In the genomic region with DNA sequence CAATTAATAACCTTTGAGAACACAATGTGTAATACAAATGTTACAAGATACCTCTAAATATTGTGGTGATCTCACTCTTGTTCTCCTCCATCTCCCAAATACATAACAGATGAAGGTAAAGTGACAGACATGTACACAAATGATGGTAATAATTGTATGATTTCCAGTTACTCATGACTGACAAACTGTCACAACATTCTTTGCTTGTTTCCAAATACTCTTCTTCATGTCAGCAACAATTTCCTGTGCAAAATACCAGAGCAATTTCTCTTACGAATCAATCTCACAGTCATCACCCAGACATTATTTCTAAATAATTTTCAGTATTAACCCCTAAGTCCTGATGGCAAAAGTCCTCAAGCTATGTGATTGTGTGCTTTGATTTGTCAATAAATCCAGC, we compare ENCODE assay signal across 22 cellular contexts.
"Had no signal": no experiment of that assay in that cellular context is flagged by ENCODE, and none has a peak within 500 bp of the region (broad histone marks: within the 10 kb centered on the region; RNA-seq: fewer than 3 reads in every experiment).

No MANE protein-coding gene starts in this region.

- DNase-seq: activated CD4-positive, alpha-beta T cell treated with anti-CD3 and anti-CD28 coated beads for 1 hour; activated CD4-positive, alpha-beta T cell treated with anti-CD3 and anti-CD28 coated beads, Interleukin-2, amount 50 U/mL, for 4 hours; activated gamma-delta T cell treated with Interleukin-2 at 50 U/mL for 16 hours; activated T-cell treated with anti-CD3 and anti-CD28 coated beads, Interleukin-2, amount 50 U/mL, for 72 hours; adrenal gland; left cardiac atrium; mucosa of descending colon; naive B cell; right cardiac atrium; small intestine; stimulated activated CD4-positive, alpha-beta T cell treated with anti-CD3 and anti-CD28 coated beads, Interleukin-15, amount 100 ng/mL, for 24 hours; stimulated activated CD4-positive, alpha-beta T cell treated with anti-CD3 and anti-CD28 coated beads, Interleukin-2, amount 100 ng/mL, for 48 hours; stimulated activated naive CD8-positive, alpha-beta T cell treated with anti-CD3 and anti-CD28 coated beads, Interleukin-15, amount 100 ng/mL, for 72 hours; T-helper 17 cell; transverse colon; uterus had no signal

- H3K9me3 Mint-ChIP-seq: activated T-cell treated with anti-CD3 and anti-CD28 coated beads, Interleukin-2, amount 50 U/mL, for 72 hours; neural progenitor cell; stimulated activated naive CD8-positive, alpha-beta T cell treated with anti-CD3 and anti-CD28 coated beads, Interleukin-15, amount 100 ng/mL, for 72 hours had no signal

- H3K4me1 ChIP-seq: adrenal gland, neural progenitor cell, prostate gland, suprapubic skin, transverse colon, uterus had no signal

- H2AFZ ChIP-seq: neural progenitor cell had no signal

- H3K27ac Mint-ChIP-seq: activated naive CD4-positive, alpha-beta T cell treated with anti-CD3 and anti-CD28 coated beads, Interleukin-2, amount 50 U/mL, for 72 hours; activated T-cell treated with anti-CD3 and anti-CD28 coated beads, Interleukin-2, amount 50 U/mL, for 72 hours; naive B cell; neural progenitor cell; stimulated activated naive CD8-positive, alpha-beta T cell treated with anti-CD3 and anti-CD28 coated beads, Interleukin-15, amount 100 ng/mL, for 72 hours; T-helper 17 cell had no signal

- H3K4me1 Mint-ChIP-seq: naive B cell; neural progenitor cell; stimulated activated naive CD8-positive, alpha-beta T cell treated with anti-CD3 and anti-CD28 coated beads, Interleukin-15, amount 100 ng/mL, for 72 hours; T-helper 17 cell had no signal

- H3K9ac ChIP-seq: neural progenitor cell had no signal

- H3K36me3 ChIP-seq: adrenal gland, neural progenitor cell, prostate gland, suprapubic skin, transverse colon, uterus had no signal

- FAIRE-seq: colon, small intestine had no signal

- H3K36me3 Mint-ChIP-seq: activated naive CD4-positive, alpha-beta T cell treated with anti-CD3 and anti-CD28 coated beads, Interleukin-2, amount 50 U/mL, for 72 hours; naive B cell; neural progenitor cell had no signal

- H3K4me3 ChIP-seq: adrenal gland, mucosa of descending colon, neural progenitor cell, prostate gland, suprapubic skin, transverse colon, uterus had no signal

- H3K4me2 ChIP-seq: neural progenitor cell had no signal

- H3K4me3 Mint-ChIP-seq: activated T-cell treated with anti-CD3 and anti-CD28 coated beads, Interleukin-2, amount 50 U/mL, for 72 hours; naive B cell; neural progenitor cell; stimulated activated naive CD8-positive, alpha-beta T cell treated with anti-CD3 and anti-CD28 coated beads, Interleukin-15, amount 100 ng/mL, for 72 hours; T-helper 17 cell had no signal

- H3K27me3 ChIP-seq: adrenal gland, neural progenitor cell, suprapubic skin, transverse colon, uterus had no signal

- H3K9me3 ChIP-seq: adrenal gland, mucosa of descending colon, prostate gland, suprapubic skin, transverse colon, uterus had no signal

- ATAC-seq: activated T-cell treated with anti-CD3 and anti-CD28 coated beads, Interleukin-2, amount 50 U/mL, for 72 hours; left cardiac atrium; mucosa of descending colon; right cardiac atrium; stimulated activated naive CD8-positive, alpha-beta T cell treated with anti-CD3 and anti-CD28 coated beads, Interleukin-15, amount 100 ng/mL, for 72 hours; T-helper 17 cell had no signal

- H3K27ac ChIP-seq: adrenal gland, neural progenitor cell, prostate gland, suprapubic skin, transverse colon, uterus, VCaP had no signal
